20 cellular contexts compared by ENCODE assay signal in genomic region chr7:137096607-137097006, GRCh38.
DNase-seq lines count a peak whose midpoint lies in the region; ATAC-seq and TF ChIP-seq lines count a peak whose summit lies in the region.
"Had no signal": no experiment of that assay in that cellular context is flagged by ENCODE, and none has a peak within 500 bp of the region (broad histone marks: within the 10 kb centered on the region; RNA-seq: fewer than 3 reads in every experiment).

No MANE protein-coding gene starts in this region.

- H3K9me2 ChIP-seq in SK-N-SH = no peaks in the 10 kb centered on the region

- no peak overlapping the region for H3K4me2 ChIP-seq in SK-N-SH
- H3K4me2 ChIP-seq in fibroblast of lung (ENCODE audit: extremely low read depth, insufficient read depth, low read length) = no peak overlapping the region

- intact Hi-C loops in CD14-positive monocyte (cut with micrococcal nuclease) = no loop called here

- H3K9me3 Mint-ChIP-seq in CD14-positive monocyte = peaks cover 6 to 19% (median 8%) of the 10 kb centered on the region in 7 donors

- H3K27me3 Mint-ChIP-seq in CD14-positive monocyte (ENCODE audit: low read depth in 3 of 3) = peaks cover 0 to 3% (median 0%) of the 10 kb centered on the region in 3 donors

- H3K4me3 ChIP-seq in SK-N-SH (ENCODE audit: low read depth in 2 of 2, low read length in 1 of 2) (no peak overlapping the region), fibroblast of lung (replicated peaks in 1 of 4; ENCODE audit: control extremely low read depth in 1 of 4, insufficient read depth in 1 of 4, low read depth in 3 of 4, low read length in 4 of 4) (no peak overlapping the region)
- H3K4me3 ChIP-seq: BLaER1 treated with 17β-estradiol and CSF1 and Interleukin-3, amounts not matched to agents 10 nM and 100 nM; MG63; SJCRH30 had no signal

- H3K9ac ChIP-seq in SK-N-SH (no peak overlapping the region), fibroblast of lung (ENCODE audit: insufficient read depth, low read length) (no peak overlapping the region)
- H3K9ac ChIP-seq: BLaER1 treated with 17β-estradiol and CSF1 and Interleukin-3, amounts not matched to agents 10 nM and 100 nM had no signal

- H3F3A ChIP-seq in SK-N-SH (replicated peaks; ENCODE audit: insufficient read depth) = no peaks in the 10 kb centered on the region

- 73% methylated on average over 2 of the region's 2 CpGs for WGBS in SK-N-SH (ENCODE audit: low lambda C conversion rate)

- H3K27me3 ChIP-seq in SK-N-SH (ENCODE audit: insufficient read depth) (no peaks in the 10 kb centered on the region), fibroblast of lung (ENCODE audit: control insufficient read depth, insufficient read depth, low read length) (no peaks in the 10 kb centered on the region)
- H3K27me3 ChIP-seq: BLaER1 treated with 17β-estradiol and CSF1 and Interleukin-3, amounts not matched to agents 10 nM and 100 nM; MG63; SJCRH30 had no signal

- POLR2A ChIA-PET in SK-N-SH (lab: Yijun Ruan, JAX) = no interaction called here

- CTCF ChIA-PET in SK-N-SH (lab: Yijun Ruan, JAX) = no interaction called here

- ATAC-seq in SK-N-SH treated with all-trans-retinoic acid at 6 μM for 48 hours = no peak
- ATAC-seq in omental fat pad (ENCODE audit: low FRiP score) = peak; percentile 68
- ATAC-seq in GM18873 (IDR thresholded peaks at IDR 0.05; ENCODE audit: low FRiP score, unreplicated experiment) = no peak
- no peak for ATAC-seq in HG02973 (IDR thresholded peaks at IDR 0.05; ENCODE audit: unreplicated experiment)

- no peaks in the 10 kb centered on the region for H3K4me1 Mint-ChIP-seq in CD14-positive monocyte

- no peak overlapping the region for H3K4me3 Mint-ChIP-seq in CD14-positive monocyte

- H3K27ac ChIP-seq in SK-N-SH (ENCODE audit: low read depth in 2 of 2, low read length in 1 of 2) = no peak overlapping the region
- no peak overlapping the region for H3K27ac ChIP-seq in fibroblast of lung (ENCODE audit: insufficient read depth, low read length)
- H3K27ac ChIP-seq: BLaER1 treated with 17β-estradiol and CSF1 and Interleukin-3, amounts not matched to agents 10 nM and 100 nM; SJCRH30 had no signal

- H3K36me3 ChIP-seq in SK-N-SH (replicated peaks in 1 of 2; ENCODE audit: control insufficient read depth in 1 of 2, insufficient read depth in 2 of 2, low read length in 1 of 2) = no peaks in the 10 kb centered on the region
- H3K36me3 ChIP-seq in fibroblast of lung (ENCODE audit: control insufficient read depth, insufficient read depth, low read length) = no peaks in the 10 kb centered on the region
- H3K36me3 ChIP-seq: BLaER1 treated with 17β-estradiol and CSF1 and Interleukin-3, amounts not matched to agents 10 nM and 100 nM; MG63; SJCRH30 had no signal

- H2AFZ ChIP-seq in SK-N-SH (ENCODE audit: low read depth) = no peak overlapping the region
- no peak overlapping the region for H2AFZ ChIP-seq in fibroblast of lung (ENCODE audit: low read length)

- TF ChIP-seq CTCF in SK-N-SH (IDR thresholded peaks at IDR 0.05) (no peak), fibroblast of lung (conservative IDR thresholded peaks at IDR 0.05 in 1 of 2, IDR thresholded peaks at IDR 0.05 in 1 of 2; ENCODE audit: low read depth in 1 of 2, low read length in 2 of 2) (no peak), omental fat pad (IDR thresholded peaks at IDR 0.05) (no peak), CD14-positive monocyte (IDR thresholded peaks at IDR 0.05) (no peak)

- no peak for TF ChIP-seq EP300 in SK-N-SH (IDR thresholded peaks at IDR 0.05; ENCODE audit: borderline replicate concordance in 1 of 2, low read depth in 1 of 2, low read length in 1 of 2)

- no peak for DNase-seq in SK-N-SH
- DNase-seq in NCI-H69 (lab: John Stamatoyannopoulos, UW) = peak; percentile 23
- DNase-seq in fibroblast of lung (ENCODE audit: low read depth in 2 of 2) = peak; percentile 17 to 76
- no peak for DNase-seq in omental fat pad (ENCODE audit: low spot score)
- DNase-seq in CD14-positive monocyte (ENCODE audit: low spot score) = no peak
- DNase-seq: 8988T, DND-41, MG63, NCI-H1092, NCI-H146, NCI-H2081, NCI-H226, NCI-H526 treated with DMSO at 0.1 percent for 48 hours, OCI-M1, RPMI8226, SJCRH30 had no signal

- H4K20me1 ChIP-seq in SK-N-SH (ENCODE audit: insufficient read depth) (no peaks in the 10 kb centered on the region), fibroblast of lung (ENCODE audit: control insufficient read depth, extremely low read depth, insufficient read depth, low read length) (no peaks in the 10 kb centered on the region)
- H4K20me1 ChIP-seq: BLaER1 treated with 17β-estradiol and CSF1 and Interleukin-3, amounts not matched to agents 10 nM and 100 nM had no signal

- no peaks in the 10 kb centered on the region for H3K9me3 ChIP-seq in SK-N-SH
- H3K9me3 ChIP-seq in fibroblast of lung (ENCODE audit: control insufficient read depth, insufficient read depth, low read depth, low read length) = no peaks in the 10 kb centered on the region
- H3K9me3 ChIP-seq: BLaER1 treated with 17β-estradiol and CSF1 and Interleukin-3, amounts not matched to agents 10 nM and 100 nM; MG63; SJCRH30 had no signal

- H3K4me1 ChIP-seq in SK-N-SH (ENCODE audit: control insufficient read depth in 1 of 2, insufficient read depth in 2 of 2, low read depth in 1 of 2, low read length in 1 of 2) = no peaks in the 10 kb centered on the region
- H3K4me1 ChIP-seq in fibroblast of lung (ENCODE audit: control insufficient read depth, extremely low read depth, insufficient read depth, low read length) = no peaks in the 10 kb centered on the region
- H3K4me1 ChIP-seq: SJCRH30 had no signal

- no peaks in the 10 kb centered on the region for H3K79me2 ChIP-seq in SK-N-SH (ENCODE audit: insufficient read depth)
- H3K79me2 ChIP-seq in fibroblast of lung (ENCODE audit: control insufficient read depth, insufficient read depth, low read length) = no peaks in the 10 kb centered on the region

- H3K36me3 Mint-ChIP-seq in CD14-positive monocyte = no peaks in the 10 kb centered on the region

- TF ChIP-seq RAD21 in SK-N-SH (IDR thresholded peaks at IDR 0.05; ENCODE audit: low read length) = no peak

- no peak overlapping the region for H3K27ac Mint-ChIP-seq in CD14-positive monocyte

TF ChIP-seq in SK-N-SH treated with all-trans-retinoic acid at 6 μM for 48 hours, 23 proteins besides CTCF, POLR2A, EP300 and RAD21:
- TF ChIP-seq PATZ1 (CRISPR knock-in tag; IDR thresholded peaks at IDR 0.05; ENCODE audit: borderline replicate concordance) (no peak), TCF4 (CRISPR knock-in tag; IDR thresholded peaks at IDR 0.05; ENCODE audit: borderline replicate concordance) (peak; percentile 71)
TF ChIP-seq in SK-N-SH treated with all-trans-retinoic acid at 6 μM for 48 hours: peak in this region for 1.

TF ChIP-seq in SK-N-SH, 30 proteins besides CTCF, POLR2A, EP300 and RAD21:
- TF ChIP-seq SIN3A (IDR thresholded peaks at IDR 0.05; ENCODE audit: borderline replicate concordance, low read depth, low read length) (no peak), EZH2phosphoT487 (IDR thresholded peaks at IDR 0.05; ENCODE audit: borderline replicate concordance, low read depth) (no peak), USF2 (IDR thresholded peaks at IDR 0.05; ENCODE audit: borderline replicate concordance, low read depth, low read length) (no peak), FOSL2 (IDR thresholded peaks at IDR 0.05; ENCODE audit: borderline replicate concordance, low read depth) (no peak), CHD2 (IDR thresholded peaks at IDR 0.05; ENCODE audit: low read length, partially characterized antibody) (no peak), RFX5 (IDR thresholded peaks at IDR 0.05; ENCODE audit: low read length) (no peak), GABPA (IDR thresholded peaks at IDR 0.05; ENCODE audit: low read depth) (no peak), RCOR1 (IDR thresholded peaks at IDR 0.05; ENCODE audit: low read length) (no peak), TEAD4 (IDR thresholded peaks at IDR 0.05; ENCODE audit: borderline replicate concordance, insufficient read depth) (no peak), TCF12 (IDR thresholded peaks at IDR 0.05) (no peak)

Comparison
In these comparisons a context has a peak if more than half of its experiments do, and no peak if none do; other contexts are left out.
1. DNase-seq: peak in NCI-H69 (single experiment) and fibroblast of lung (2 of 2); none in SK-N-SH (single experiment), omental fat pad (single experiment) and CD14-positive monocyte (single experiment).